In the genomic region with DNA sequence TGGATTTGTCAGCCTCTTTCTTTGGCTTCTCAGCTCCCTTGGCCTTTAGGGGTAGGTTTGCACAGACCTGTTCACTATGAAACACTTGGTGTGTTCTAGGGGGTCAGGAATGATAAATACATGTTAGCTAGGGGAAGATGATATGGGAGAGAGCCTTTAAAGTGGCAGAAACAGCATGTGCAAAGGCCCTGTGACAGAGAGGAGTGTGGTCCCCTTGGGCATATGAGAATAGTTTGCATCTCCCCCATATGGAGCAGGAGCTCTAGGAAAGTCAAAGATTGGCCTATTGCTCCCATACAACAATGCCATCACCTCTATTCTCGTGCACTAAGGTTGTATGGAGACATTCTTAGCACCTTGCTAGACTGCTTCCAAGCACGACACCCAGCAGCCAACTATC, we compare ENCODE assay signal across 27 cellular contexts.
"Had no signal": no experiment of that assay in that cellular context is flagged by ENCODE, and none has a peak within 500 bp of the region (broad histone marks: within the 10 kb centered on the region; RNA-seq: fewer than 3 reads in every experiment).

No MANE protein-coding gene starts in this region.

- H3K4me3 ChIP-seq: neural progenitor cell, ovary, psoas muscle, right lobe of liver, sigmoid colon, stomach, thoracic aorta, thyroid gland, tibial nerve, upper lobe of left lung, vagina had no signal

- DNase-seq: naive thymus-derived CD4-positive, alpha-beta T cell; occipital lobe; ovary; posterior cingulate gyrus; psoas muscle; right cardiac atrium; right lobe of liver; sigmoid colon; small intestine; stimulated activated CD4-positive, alpha-beta T cell treated with anti-CD3 and anti-CD28 coated beads, Interleukin-15, amount 100 ng/mL, for 24 hours; stimulated activated CD4-positive, alpha-beta T cell treated with anti-CD3 and anti-CD28 coated beads, Interleukin-2, amount 100 ng/mL, for 24 hours; stimulated activated CD4-positive, alpha-beta T cell treated with anti-CD3 and anti-CD28 coated beads, Interleukin-2, amount 100 ng/mL, for 48 hours; stimulated activated CD4-positive, alpha-beta T cell treated with anti-CD3 and anti-CD28 coated beads, Interleukin-4, amount 100 ng/mL, for 24 hours; stimulated activated naive B cell treated with anti-CD40 and anti-IgM and Interleukin-4, amounts not matched to agents 10 μg/mL and 1 μg/mL and 100 μg/mL, for 72 hours; stimulated activated naive CD4-positive, alpha-beta T cell treated with Interleukin-2 at 50 U/mL for 16 hours; stomach; thyroid gland had no signal

- ATAC-seq: naive thymus-derived CD4-positive, alpha-beta T cell; psoas muscle; right cardiac atrium; right lobe of liver; stimulated activated effector memory CD8-positive, alpha-beta T cell treated with anti-CD3 and anti-CD28 coated beads, Interleukin-12 subunit alpha, Interleukin-12 subunit beta, amount 100 ng/mL, for 72 hours; stimulated activated naive B cell treated with anti-CD40 and anti-IgM and Interleukin-4, amounts not matched to agents 10 μg/mL and 1 μg/mL and 100 μg/mL, for 72 hours had no signal

- H3K36me3 Mint-ChIP-seq: stimulated activated effector memory CD8-positive, alpha-beta T cell treated with anti-CD3 and anti-CD28 coated beads, Interleukin-12 subunit alpha, Interleukin-12 subunit beta, amount 100 ng/mL, for 72 hours; stimulated activated naive B cell treated with anti-CD40 and anti-IgM and Interleukin-4, amounts not matched to agents 10 μg/mL and 1 μg/mL and 100 μg/mL, for 72 hours had no signal

- H3K27me3 ChIP-seq: neural progenitor cell, ovary, right lobe of liver, sigmoid colon, stomach, thyroid gland, upper lobe of left lung, vagina had no signal

- H3K9me3 Mint-ChIP-seq: nephron; stimulated activated effector memory CD8-positive, alpha-beta T cell treated with anti-CD3 and anti-CD28 coated beads, Interleukin-12 subunit alpha, Interleukin-12 subunit beta, amount 100 ng/mL, for 72 hours; stimulated activated naive B cell treated with anti-CD40 and anti-IgM and Interleukin-4, amounts not matched to agents 10 μg/mL and 1 μg/mL and 100 μg/mL, for 72 hours had no signal

- FAIRE-seq: small intestine, urothelium cell line had no signal

- H3K27ac ChIP-seq: neural progenitor cell, ovary, parathyroid adenoma, psoas muscle, right lobe of liver, sigmoid colon, stomach, thoracic aorta, thyroid gland, tibial nerve, upper lobe of left lung, vagina had no signal

- H3K27ac Mint-ChIP-seq: naive thymus-derived CD4-positive, alpha-beta T cell; nephron; neural progenitor cell; stimulated activated effector memory CD8-positive, alpha-beta T cell treated with anti-CD3 and anti-CD28 coated beads, Interleukin-12 subunit alpha, Interleukin-12 subunit beta, amount 100 ng/mL, for 72 hours; stimulated activated naive B cell treated with anti-CD40 and anti-IgM and Interleukin-4, amounts not matched to agents 10 μg/mL and 1 μg/mL and 100 μg/mL, for 72 hours; stimulated activated naive CD8-positive, alpha-beta T cell treated with anti-CD3 and anti-CD28 coated beads, Interleukin-15, Interleukin-2, amounts not matched to agents 100 ng/mL and 50 ng/mL, for 24 hours had no signal

- H3K4me1 ChIP-seq: psoas muscle, right lobe of liver, sigmoid colon, stomach, tibial nerve, vagina had no signal

- H3K4me3 Mint-ChIP-seq: naive thymus-derived CD4-positive, alpha-beta T cell; nephron; neural progenitor cell; stimulated activated effector memory CD8-positive, alpha-beta T cell treated with anti-CD3 and anti-CD28 coated beads, Interleukin-12 subunit alpha, Interleukin-12 subunit beta, amount 100 ng/mL, for 72 hours; stimulated activated naive B cell treated with anti-CD40 and anti-IgM and Interleukin-4, amounts not matched to agents 10 μg/mL and 1 μg/mL and 100 μg/mL, for 72 hours; stimulated activated naive CD8-positive, alpha-beta T cell treated with anti-CD3 and anti-CD28 coated beads, Interleukin-15, Interleukin-2, amounts not matched to agents 100 ng/mL and 50 ng/mL, for 24 hours had no signal

- H2AFZ ChIP-seq: parathyroid adenoma had no signal

- H3K4me2 ChIP-seq: neural progenitor cell had no signal

- H3K36me3 ChIP-seq: neural progenitor cell, ovary, right lobe of liver, sigmoid colon, stomach, thoracic aorta, thyroid gland, tibial nerve, upper lobe of left lung, vagina had no signal

- H3K9ac ChIP-seq: neural progenitor cell, parathyroid adenoma had no signal

- H3K9me3 ChIP-seq: ovary, psoas muscle, right lobe of liver, sigmoid colon, thoracic aorta, thyroid gland, upper lobe of left lung, vagina had no signal

- H3K79me2 ChIP-seq: parathyroid adenoma had no signal
